In the genomic region with DNA sequence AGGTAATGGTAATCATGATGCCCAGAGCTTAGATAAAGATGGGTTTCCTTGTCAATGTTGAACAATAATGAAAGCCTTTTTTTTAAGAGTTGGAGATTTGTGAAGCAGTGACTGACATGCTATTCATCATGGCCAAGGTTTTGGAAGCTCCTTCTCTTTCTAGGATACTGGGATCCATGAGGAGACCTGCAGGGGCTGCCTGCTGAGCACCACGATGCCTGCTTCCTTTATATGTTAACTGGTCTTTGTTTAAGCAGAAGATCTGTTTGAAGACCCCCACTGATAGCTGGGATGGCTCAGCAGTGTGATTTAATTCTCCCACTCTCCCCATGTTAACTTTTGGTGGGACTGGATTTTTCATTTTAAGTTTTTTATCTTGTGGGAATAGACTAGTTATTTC, we compare ENCODE assay signal across 25 cellular contexts. TPM values are rescaled to one million over a fixed set of nuclear protein-coding genes. Genes with fewer than 3 reads are reported as not detected.
"Had no signal": no experiment of that assay in that cellular context is flagged by ENCODE, and none has a peak within 500 bp of the region (broad histone marks: within the 10 kb centered on the region; RNA-seq: fewer than 3 reads in every experiment).

No MANE protein-coding gene starts in this region.

- H3K4me1 ChIP-seq: right atrium auricular region, sigmoid colon, transverse colon had no signal

- H3K4me3 Mint-ChIP-seq: naive thymus-derived CD8-positive, alpha-beta T cell; neural crest cell; stimulated activated naive B cell treated with anti-CD40 and anti-IgM and Interleukin-4, amounts not matched to agents 10 μg/mL and 1 μg/mL and 100 μg/mL, for 72 hours; stimulated activated naive CD8-positive, alpha-beta T cell treated with anti-CD3 and anti-CD28 coated beads, Interleukin-15, amount 100 ng/mL, for 72 hours had no signal

- H3K36me3 Mint-ChIP-seq: naive thymus-derived CD8-positive, alpha-beta T cell; stimulated activated naive B cell treated with anti-CD40 and anti-IgM and Interleukin-4, amounts not matched to agents 10 μg/mL and 1 μg/mL and 100 μg/mL, for 72 hours had no signal

- H3K4me3 ChIP-seq: gastrocnemius medialis, heart right ventricle, left ventricle myocardium inferior, lung, ovary, right atrium auricular region, sigmoid colon, skin epidermis, thoracic aorta, transverse colon had no signal

- ATAC-seq: gastrocnemius medialis; heart right ventricle; left cardiac atrium; naive thymus-derived CD8-positive, alpha-beta T cell; stimulated activated naive B cell treated with anti-CD40 and anti-IgM and Interleukin-4, amounts not matched to agents 10 μg/mL and 1 μg/mL and 100 μg/mL, for 72 hours; stimulated activated naive CD8-positive, alpha-beta T cell treated with anti-CD3 and anti-CD28 coated beads, Interleukin-15, amount 100 ng/mL, for 72 hours had no signal

- DNase-seq: cerebellar nuclear complex; dermis blood vessel endothelial cell; gastrocnemius medialis; heart right ventricle; hypothalamus; kidney; left cardiac atrium; left ventricle myocardium inferior; mesenchymal stem cell; naive thymus-derived CD8-positive, alpha-beta T cell; ovary; sigmoid colon; stimulated activated CD4-positive, alpha-beta T cell treated with anti-CD3 and anti-CD28 coated beads, Interleukin-2, amount 100 ng/mL, for 24 hours; stimulated activated CD4-positive, alpha-beta T cell treated with anti-CD3 and anti-CD28 coated beads, Interleukin-4, amount 100 ng/mL, for 4 hours; stimulated activated naive B cell treated with anti-CD40 and anti-IgM and Interleukin-4, amounts not matched to agents 10 μg/mL and 1 μg/mL and 100 μg/mL, for 72 hours; stimulated activated naive CD8-positive, alpha-beta T cell treated with anti-CD3 and anti-CD28 coated beads, Interleukin-15, amount 100 ng/mL, for 72 hours; transverse colon had no signal

- H3K27me3 ChIP-seq: gastrocnemius medialis, heart right ventricle, ovary, right atrium auricular region, sigmoid colon, transverse colon had no signal

- H3K27ac Mint-ChIP-seq: naive thymus-derived CD8-positive, alpha-beta T cell; stimulated activated naive B cell treated with anti-CD40 and anti-IgM and Interleukin-4, amounts not matched to agents 10 μg/mL and 1 μg/mL and 100 μg/mL, for 72 hours had no signal

- H3K36me3 ChIP-seq: gastrocnemius medialis, left ventricle myocardium inferior, ovary, right atrium auricular region, sigmoid colon, thoracic aorta, transverse colon had no signal

- H3K9me3 Mint-ChIP-seq: naive thymus-derived CD8-positive, alpha-beta T cell; neural crest cell; stimulated activated naive B cell treated with anti-CD40 and anti-IgM and Interleukin-4, amounts not matched to agents 10 μg/mL and 1 μg/mL and 100 μg/mL, for 72 hours; stimulated activated naive CD8-positive, alpha-beta T cell treated with anti-CD3 and anti-CD28 coated beads, Interleukin-15, amount 100 ng/mL, for 72 hours had no signal

- H3K27ac ChIP-seq: gastrocnemius medialis, heart right ventricle, left ventricle myocardium inferior, ovary, right atrium auricular region, sigmoid colon, skin epidermis, thoracic aorta, transverse colon had no signal

- H3K9me3 ChIP-seq: gastrocnemius medialis, heart right ventricle, left ventricle myocardium inferior, ovary, right atrium auricular region, sigmoid colon, thoracic aorta, transverse colon had no signal

- H3K4me1 Mint-ChIP-seq: naive thymus-derived CD8-positive, alpha-beta T cell; neural crest cell; stimulated activated naive B cell treated with anti-CD40 and anti-IgM and Interleukin-4, amounts not matched to agents 10 μg/mL and 1 μg/mL and 100 μg/mL, for 72 hours; stimulated activated naive CD8-positive, alpha-beta T cell treated with anti-CD3 and anti-CD28 coated beads, Interleukin-15, amount 100 ng/mL, for 72 hours had no signal

- H3K27me3 Mint-ChIP-seq: stimulated activated naive B cell treated with anti-CD40 and anti-IgM and Interleukin-4, amounts not matched to agents 10 μg/mL and 1 μg/mL and 100 μg/mL, for 72 hours; stimulated activated naive CD8-positive, alpha-beta T cell treated with anti-CD3 and anti-CD28 coated beads, Interleukin-15, amount 100 ng/mL, for 72 hours had no signal

RNA-seq across cellular contexts. Expression of a gene that starts 15.8 kb away (rescaled TPM):
- total RNA-seq: naive thymus-derived CD8-positive, alpha-beta T cell had no signal
- polyA plus RNA-seq: naive thymus-derived CD8-positive, alpha-beta T cell had no signal

RNA-seq across cellular contexts. Expression of a gene that starts 47.4 kb away (rescaled TPM):
- total RNA-seq: dermis blood vessel endothelial cell; fibroblast of lung; gastrocnemius medialis; heart right ventricle; kidney; left cardiac atrium; left ventricle myocardium inferior; mononuclear cell; naive thymus-derived CD8-positive, alpha-beta T cell; neural crest cell; right atrium auricular region; sigmoid colon; subcutaneous adipose tissue; thoracic aorta had no signal
- polyA plus RNA-seq: fibroblast of lung; heart right ventricle; naive thymus-derived CD8-positive, alpha-beta T cell had no signal
